ENCODE assay signal across 22 cellular contexts in the genomic region with DNA sequence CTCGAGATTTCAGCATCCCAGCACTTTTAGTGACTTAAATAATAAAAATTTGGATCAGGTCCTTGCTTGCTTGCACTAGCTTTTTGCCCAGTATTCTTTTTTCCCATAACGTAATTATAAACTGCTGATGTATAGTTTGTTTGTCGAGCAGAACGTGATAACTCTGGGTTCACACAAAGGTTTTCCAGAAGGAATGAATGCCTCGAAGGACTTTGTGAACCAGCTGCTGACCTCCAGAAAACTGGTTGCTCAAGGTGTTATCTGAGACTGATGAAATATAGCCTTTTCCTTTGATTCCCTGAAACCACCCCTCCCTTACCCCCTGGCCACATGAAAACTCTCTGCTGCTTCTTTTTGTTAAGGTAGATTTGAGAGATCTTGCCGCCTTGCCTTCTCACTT.
"Had no signal": no experiment of that assay in that cellular context is flagged by ENCODE, and none has a peak within 500 bp of the region (broad histone marks: within the 10 kb centered on the region; RNA-seq: fewer than 3 reads in every experiment).

No MANE protein-coding gene starts in this region.

- H3K27me3 ChIP-seq: brain microvascular endothelial cell, dorsolateral prefrontal cortex, right atrium auricular region, transverse colon had no signal

- H3K4me3 Mint-ChIP-seq: activated B cell treated with CpG ODN at 0.5 μM for 24 hours; activated CD8-positive, alpha-beta T cell treated with anti-CD3 and anti-CD28 coated beads, Interleukin-2, amount 10 ng/mL, durations not matched to agents 7 days and 5 days; activated naive CD8-positive, alpha-beta T cell treated with anti-CD3 and anti-CD28 coated beads for 36 hours; endodermal cell; natural killer cell; T-helper 2 cell treated with Interferon-gamma antibody and Interleukin-4, amounts not matched to agents 5 μg/mL and 100 μg/mL, for 36 hours had no signal

- H3K36me3 Mint-ChIP-seq: activated naive CD8-positive, alpha-beta T cell treated with anti-CD3 and anti-CD28 coated beads for 36 hours; natural killer cell had no signal

- H3K27ac Mint-ChIP-seq: activated B cell treated with CpG ODN at 0.5 μM for 24 hours; activated CD8-positive, alpha-beta T cell treated with anti-CD3 and anti-CD28 coated beads, Interleukin-2, amount 10 ng/mL, durations not matched to agents 7 days and 5 days; activated naive CD8-positive, alpha-beta T cell treated with anti-CD3 and anti-CD28 coated beads for 36 hours; endodermal cell; natural killer cell; T-helper 2 cell treated with Interferon-gamma antibody and Interleukin-4, amounts not matched to agents 5 μg/mL and 100 μg/mL, for 36 hours had no signal

- H3K36me3 ChIP-seq: brain microvascular endothelial cell, right atrium auricular region, transverse colon had no signal

- H3K4me1 Mint-ChIP-seq: activated B cell treated with CpG ODN at 0.5 μM for 24 hours; activated naive CD8-positive, alpha-beta T cell treated with anti-CD3 and anti-CD28 coated beads for 36 hours; endodermal cell; natural killer cell had no signal

- DNase-seq: activated B cell treated with CpG ODN at 0.5 μM for 24 hours; activated CD4-positive, alpha-beta T cell treated with anti-CD3 and anti-CD28 coated beads for 48 hours; activated CD8-positive, alpha-beta memory T cell treated with anti-CD3 and anti-CD28 coated beads, Interleukin-2, amount 50 U/mL, for 4 hours; activated CD8-positive, alpha-beta T cell treated with anti-CD3 and anti-CD28 coated beads, Interleukin-2, amount 10 ng/mL, durations not matched to agents 7 days and 5 days; activated gamma-delta T cell; activated naive CD8-positive, alpha-beta T cell treated with anti-CD3 and anti-CD28 coated beads for 36 hours; activated T-cell treated with anti-CD3 and anti-CD28 coated beads, Interleukin-2, amount 50 U/mL, for 48 hours; brain microvascular endothelial cell; dorsolateral prefrontal cortex; endodermal cell; erythroblast; left ventricle myocardium superior; mesenchymal stem cell; natural killer cell; stimulated activated CD4-positive, alpha-beta T cell treated with anti-CD3 and anti-CD28 coated beads, Interleukin-15, amount 100 ng/mL, for 24 hours; stimulated activated CD4-positive, alpha-beta T cell treated with anti-CD3 and anti-CD28 coated beads, Interleukin-4, amount 100 ng/mL, for 1 hour; stimulated activated naive CD4-positive, alpha-beta T cell treated with Interleukin-2 at 50 U/mL for 16 hours; substantia nigra; SW 1271; transverse colon had no signal

- H3K9me3 Mint-ChIP-seq: activated B cell treated with CpG ODN at 0.5 μM for 24 hours; activated naive CD8-positive, alpha-beta T cell treated with anti-CD3 and anti-CD28 coated beads for 36 hours; endodermal cell; T-helper 2 cell treated with Interferon-gamma antibody and Interleukin-4, amounts not matched to agents 5 μg/mL and 100 μg/mL, for 36 hours had no signal

- H3K27me3 Mint-ChIP-seq: activated B cell treated with CpG ODN at 0.5 μM for 24 hours had no signal

- ATAC-seq: activated CD8-positive, alpha-beta T cell treated with anti-CD3 and anti-CD28 coated beads, Interleukin-2, amount 10 ng/mL, durations not matched to agents 7 days and 5 days; left ventricle myocardium superior; natural killer cell had no signal

- H3K4me3 ChIP-seq: dorsolateral prefrontal cortex, right atrium auricular region, transverse colon had no signal
